In the genomic region with DNA sequence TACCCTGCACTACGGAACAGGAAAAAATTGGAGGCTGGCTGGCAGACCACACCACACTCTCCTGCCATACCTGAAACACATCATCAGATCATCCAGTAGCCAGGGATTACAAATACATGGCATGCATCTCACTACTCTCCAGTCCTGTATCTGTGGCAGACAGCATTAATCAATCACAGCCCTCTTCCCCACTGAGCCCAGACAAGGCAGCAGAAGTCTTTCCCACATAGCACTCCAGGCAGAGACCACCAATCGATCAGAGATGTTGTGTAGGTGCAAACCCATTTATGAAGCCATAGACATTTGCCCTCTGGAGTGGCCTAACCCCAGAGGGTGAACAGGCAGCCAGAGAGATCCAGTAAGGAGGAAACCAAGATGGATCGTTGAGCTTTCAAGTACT, we compare ENCODE assay signal across 34 cellular contexts.
"Had no signal": no experiment of that assay in that cellular context is flagged by ENCODE, and none has a peak within 500 bp of the region (broad histone marks: within the 10 kb centered on the region; RNA-seq: fewer than 3 reads in every experiment).

No MANE protein-coding gene starts in this region.

- H3K27me3 ChIP-seq: adrenal gland, body of pancreas, brain microvascular endothelial cell, breast epithelium had no signal

- H3K9me3 ChIP-seq: adrenal gland had no signal

- DNase-seq: activated B cell treated with CpG ODN at 0.5 μM for 24 hours; activated CD4-positive, alpha-beta memory T cell treated with anti-CD3 and anti-CD28 coated beads for 36 hours; activated CD4-positive, alpha-beta T cell treated with anti-CD3 and anti-CD28 coated beads for 4 hours; activated CD4-positive, alpha-beta T cell treated with anti-CD3 and anti-CD28 coated beads, Interleukin-2, amount 10 ng/mL, durations not matched to agents 24 days and 14 days; activated CD4-positive, alpha-beta T cell treated with anti-CD3 and anti-CD28 coated beads, Interleukin-2, amount 50 U/mL, for 1 hour; activated CD4-positive, alpha-beta T cell treated with anti-CD3 and anti-CD28 coated beads, Interleukin-2, amount 50 U/mL, for 4 hours; activated CD4-positive, CD25-positive, alpha-beta regulatory T cell treated with anti-CD3 and anti-CD28 coated beads, Interleukin-2, amount 50 U/mL, for 72 hours; activated CD8-positive, alpha-beta memory T cell treated with anti-CD3 and anti-CD28 coated beads, Interleukin-2, amount 50 U/mL, for 4 hours; activated CD8-positive, alpha-beta T cell treated with anti-CD3 and anti-CD28 coated beads for 36 hours; activated effector memory CD4-positive, alpha-beta T cell treated with anti-CD3 and anti-CD28 coated beads, Interleukin-2, amount 50 U/mL, for 16 hours; activated gamma-delta T cell treated with Interleukin-2 at 50 U/mL for 16 hours; activated naive CD4-positive, alpha-beta T cell; activated naive CD4-positive, alpha-beta T cell treated with anti-CD3 and anti-CD28 coated beads for 36 hours; activated naive CD4-positive, alpha-beta T cell treated with anti-CD3 and anti-CD28 coated beads, Interleukin-2, amount 50 U/mL, for 16 hours; activated naive CD8-positive, alpha-beta T cell treated with anti-CD3 and anti-CD28 coated beads for 36 hours; activated T-cell treated with anti-CD3 and anti-CD28 coated beads for 4 hours; activated T-cell treated with anti-CD3 and anti-CD28 coated beads, Interleukin-2, amount 50 U/mL, for 1 hour; activated T-cell treated with anti-CD3 and anti-CD28 coated beads, Interleukin-2, amount 50 U/mL, for 4 hours; activated T-cell treated with anti-CD3 and anti-CD28 coated beads, Interleukin-2, amount 50 U/mL, for 72 hours; adrenal gland; amniotic stem cell; aorta; body of pancreas; brain microvascular endothelial cell; central memory CD4-positive, alpha-beta T cell; T-helper 2 cell; T-helper 9 cell had no signal

- FAIRE-seq: astrocyte, colon, TTC549 had no signal

- H3K27ac ChIP-seq: adrenal gland, body of pancreas, brain microvascular endothelial cell, breast epithelium, VCaP had no signal

- H3K36me3 ChIP-seq: adrenal gland, brain microvascular endothelial cell, breast epithelium had no signal

- H3K4me3 ChIP-seq: adrenal gland, body of pancreas, breast epithelium had no signal

- H3K4me1 ChIP-seq: adrenal gland, body of pancreas, breast epithelium had no signal

- ATAC-seq: activated CD8-positive, alpha-beta T cell treated with anti-CD3 and anti-CD28 coated beads for 36 hours; activated naive CD4-positive, alpha-beta T cell treated with anti-CD3 and anti-CD28 coated beads, Interleukin-2, amount 50 U/mL, for 72 hours; activated T-cell treated with anti-CD3 and anti-CD28 coated beads, Interleukin-2, amount 50 U/mL, for 4 hours; activated T-cell treated with anti-CD3 and anti-CD28 coated beads, Interleukin-2, amount 50 U/mL, for 72 hours; activated T-helper 17 cell treated with anti-CD3 and anti-CD28 coated beads, Interleukin-2, amount 50 U/mL, for 72 hours; body of pancreas had no signal
